Comparison of ENCODE assay signal across 8 cellular contexts in genomic region chr10:29784175-29784773, GRCh38.
A peak's percentile ranks its signal among the peaks of the same experiment; 100 is the strongest.
DNase-seq lines count a peak whose midpoint lies in the region; ATAC-seq and TF ChIP-seq lines count a peak whose summit lies in the region.

No MANE protein-coding gene starts in this region.

- H3K27me3 ChIP-seq in parathyroid adenoma (ENCODE audit: control insufficient read depth, insufficient read depth, low read length): no peaks in the 10 kb centered on the region

- no peak overlapping the region for H3K4me2 ChIP-seq in parathyroid adenoma (ENCODE audit: low read length)

- TF ChIP-seq CTCF in foreskin fibroblast (IDR thresholded peaks at IDR 0.05; ENCODE audit: low read depth, low read length) (no peak), parathyroid adenoma (IDR thresholded peaks at IDR 0.05) (no peak)

- no peaks in the 10 kb centered on the region for H3K36me3 ChIP-seq in parathyroid adenoma (ENCODE audit: control insufficient read depth, insufficient read depth, low read length)

- in situ Hi-C loops in Caki2 (cut with HindIII; ENCODE audit: low pct_unique_long_range_greater_than_20kb, low sequenced_read_pairs): no loop called here

- DNase-seq in Caki2 (ENCODE audit: low read depth): peak; percentile 98
- DNase-seq in SHP77 treated with DMSO at 0.1 percent for 48 hours (lab: John Stamatoyannopoulos, UW): peak; percentile 78
- peak; percentile 99 for DNase-seq in foreskin fibroblast
- DNase-seq in NCI-H2196 (lab: John Stamatoyannopoulos, UW; ENCODE audit: unreplicated experiment): no peak
- DNase-seq in T-helper 1 cell: no peak
- DNase-seq in NCI-H1105 treated with DMSO at 0.1 percent for 48 hours (lab: John Stamatoyannopoulos, UW): no peak

- H3K9ac ChIP-seq in parathyroid adenoma: no peak overlapping the region

- H3K9me3 ChIP-seq in parathyroid adenoma (ENCODE audit: control insufficient read depth, low read length): no peaks in the 10 kb centered on the region

- no peak overlapping the region for H2AFZ ChIP-seq in parathyroid adenoma

- H3K79me2 ChIP-seq in parathyroid adenoma: no peaks in the 10 kb centered on the region

- peaks cover 3% of the 10 kb centered on the region for H3K4me1 ChIP-seq in parathyroid adenoma

- H3K27ac ChIP-seq in parathyroid adenoma: peak overlapping the region; percentile 27

- no peak for ATAC-seq in GM18502 (IDR thresholded peaks at IDR 0.05; ENCODE audit: poor library complexity, unreplicated experiment)

- H3K4me3 ChIP-seq in foreskin fibroblast (ENCODE audit: low read depth in 1 of 2, low read length in 2 of 2): no peak overlapping the region
- H3K4me3 ChIP-seq in parathyroid adenoma (ENCODE audit: low read depth, low read length): no peak overlapping the region

Comparison
In these comparisons a context has a peak if more than half of its experiments do, and no peak if none do; other contexts are left out.
1. DNase-seq: peak in Caki2 (single experiment), SHP77 treated with DMSO at 0.1 percent for 48 hours (single experiment) and foreskin fibroblast (2 of 2); none in NCI-H2196 (single experiment), T-helper 1 cell (0 of 5) and NCI-H1105 treated with DMSO at 0.1 percent for 48 hours (single experiment).